9 cellular contexts compared by ENCODE assay signal in genomic region chr17:35801583-35802224, GRCh38. TPM values are rescaled to one million over a fixed set of nuclear protein-coding genes. Genes with fewer than 3 reads are reported as not detected.
DNase-seq lines count a peak whose midpoint lies in the region; ATAC-seq and TF ChIP-seq lines count a peak whose summit lies in the region.
"Had no signal": no experiment of that assay in that cellular context is flagged by ENCODE, and none has a peak within 500 bp of the region (broad histone marks: within the 10 kb centered on the region; RNA-seq: fewer than 3 reads in every experiment).

No MANE protein-coding gene starts in this region.

- no peak for TF ChIP-seq CTCF in lung (IDR thresholded peaks at IDR 0.05; ENCODE audit: control extremely low read depth, extremely low read depth)

- H3K9me3 ChIP-seq in MG63 (no peaks in the 10 kb centered on the region), lung (ENCODE audit: control insufficient read depth in 2 of 2, insufficient read depth in 1 of 2, low read length in 1 of 2) (no peaks in the 10 kb centered on the region)

- DNase-seq in AG20443 (ENCODE audit: low spot score) (peak; percentile 39), MG63 (peak; percentile 90), astrocyte of the hippocampus (ENCODE audit: low read depth, low spot score) (peak; percentile 92), lung (ENCODE audit: low spot score) (no peak), GOT3 (lab: John Stamatoyannopoulos, UW) (no peak), DMS53 (lab: John Stamatoyannopoulos, UW) (no peak), OCI-M2 (lab: John Stamatoyannopoulos, UW; ENCODE audit: unreplicated experiment) (no peak)
- DNase-seq: SHP77 treated with DMSO at 0.1 percent for 48 hours had no signal

- H3K36me3 ChIP-seq in MG63 (no peaks in the 10 kb centered on the region), lung (ENCODE audit: control insufficient read depth in 2 of 2, insufficient read depth in 2 of 2, low read length in 2 of 2) (no peaks in the 10 kb centered on the region)

- peaks cover 5 to 11% of the 10 kb centered on the region in 2 donors for H3K4me1 ChIP-seq in lung (ENCODE audit: control insufficient read depth in 2 of 2, insufficient read depth in 2 of 2, low read length in 2 of 2)

- H3K4me3 ChIP-seq in MG63 (no peak overlapping the region), lung (no peak overlapping the region)

- 21 to 33% methylated on average over 9 of the region's 9 CpGs for WGBS in lung, 2 donors

- H3K27me3 ChIP-seq in MG63 (peaks cover 8% of the 10 kb centered on the region), lung (ENCODE audit: control insufficient read depth, insufficient read depth) (no peaks in the 10 kb centered on the region)

- peak overlapping the region in 1 of 2 donors; percentile 44 for H3K27ac ChIP-seq in lung (ENCODE audit: low read depth in 1 of 2, low read length in 1 of 2)

- ATAC-seq in lung (ENCODE audit: insufficient read depth, low FRiP score) = peak; percentile 28
- no peak for ATAC-seq in HG03442 (IDR thresholded peaks at IDR 0.05; ENCODE audit: unreplicated experiment)

RNA-seq across cellular contexts. Expression of gene MMP28, which starts 6.3 kb away (rescaled TPM):
- not detected in 2 replicates for total RNA-seq in MG63 (2014; rRNA removed; shearing (Covaris generic); ENCODE audit: low replicate concordance)
- 10 to 100 TPM; 30.5 to 54.5 TPM for total RNA-seq in lung
- polyA plus RNA-seq in lung = 10 to 100 TPM; 34.2 to 72.6 TPM

RNA-seq across cellular contexts. Expression of gene TAF15, which starts 7.6 kb away (rescaled TPM):
- 10.8 and 33.6 TPM in 2 replicates for total RNA-seq in MG63 (2014; rRNA removed; shearing (Covaris generic); ENCODE audit: low replicate concordance)
- 100 to 1,000 TPM; 134 to 138 TPM for total RNA-seq in lung
- polyA plus RNA-seq in lung = 10 to 100 TPM; 88.5 to 94.1 TPM

RNA-seq across cellular contexts. Expression of gene C17orf50, which starts 41.0 kb away (rescaled TPM):
- not detected in 2 replicates for total RNA-seq in MG63 (2014; rRNA removed; shearing (Covaris generic); ENCODE audit: low replicate concordance)
- total RNA-seq in lung = under 1 TPM in 1 of 2 donors, not detected in 1; 0.40 TPM
- under 1 TPM; 0.18 to 0.26 TPM for polyA plus RNA-seq in lung

RNA-seq across cellular contexts. Expression of gene GAS2L2, which starts 48.7 kb away (rescaled TPM):
- not detected in 2 replicates for total RNA-seq in MG63 (2014; rRNA removed; shearing (Covaris generic); ENCODE audit: low replicate concordance)
- total RNA-seq in lung = 10 to 100 TPM in 1 of 2 donors, 1 to 10 TPM in 1; 4.6 to 11.5 TPM
- 1 to 10 TPM; 1.6 to 3.3 TPM for polyA plus RNA-seq in lung

Comparison
In these comparisons a context has a peak if more than half of its experiments do, and no peak if none do; other contexts are left out.
1. DNase-seq: peak in AG20443 (single experiment), MG63 (single experiment) and astrocyte of the hippocampus (single experiment); none in lung (single experiment), GOT3 (single experiment), DMS53 (single experiment) and OCI-M2 (single experiment).
2. RNA of gene MMP28, which starts 6.3 kb away (total RNA-seq): 30.5 to 54.5 TPM in lung; not detected in MG63; every median in the first group is over 10 times any median in the second.